ENCODE assay signal across 23 cellular contexts in genomic region chr11:36095716-36096115, GRCh38.
A peak's percentile ranks its signal among the peaks of the same experiment; 100 is the strongest.
DNase-seq lines count a peak whose midpoint lies in the region; ATAC-seq and TF ChIP-seq lines count a peak whose summit lies in the region.
"Had no signal": no experiment of that assay in that cellular context is flagged by ENCODE, and none has a peak within 500 bp of the region (broad histone marks: within the 10 kb centered on the region; RNA-seq: fewer than 3 reads in every experiment).

No MANE protein-coding gene starts in this region.

- H2BK5ac ChIP-seq in mesenchymal stem cell (ENCODE audit: low read depth, low read length, poor library complexity, severe bottlenecking) = no peak overlapping the region

- H3K27me3 ChIP-seq in fibroblast of lung (ENCODE audit: control insufficient read depth, insufficient read depth, low read length) (no peaks in the 10 kb centered on the region), mesenchymal stem cell (ENCODE audit: control insufficient read depth in 1 of 2, insufficient read depth in 1 of 2, low read length in 2 of 2) (no peaks in the 10 kb centered on the region)

- no peak overlapping the region for H3K23ac ChIP-seq in mesenchymal stem cell (ENCODE audit: low read length in 2 of 2)

- H3K9me3 ChIP-seq in fibroblast of lung (ENCODE audit: control insufficient read depth, insufficient read depth, low read depth, low read length) = no peaks in the 10 kb centered on the region
- H3K9me3 ChIP-seq in mesenchymal stem cell (ENCODE audit: control insufficient read depth, low read length) = no peaks in the 10 kb centered on the region
- H3K9me3 ChIP-seq: SK-N-SH had no signal

- H2AFZ ChIP-seq in fibroblast of lung (ENCODE audit: low read length) = no peak overlapping the region
- no peak overlapping the region for H2AFZ ChIP-seq in mesenchymal stem cell (ENCODE audit: low read depth, low read length)
- H2AFZ ChIP-seq: GM23338 had no signal

- ATAC-seq in HG03139 (IDR thresholded peaks at IDR 0.05; ENCODE audit: unreplicated experiment) = no peak
- ATAC-seq: GM23338, Panc1 had no signal

- H3K4ac ChIP-seq in mesenchymal stem cell (ENCODE audit: low read depth in 1 of 2, low read length in 2 of 2) = no peak overlapping the region

- TF ChIP-seq CTCF in astrocyte of the cerebellum (IDR thresholded peaks at IDR 0.05; ENCODE audit: low read depth, low read length, missing control alignments) = no peak
- TF ChIP-seq CTCF in fibroblast of lung (conservative IDR thresholded peaks at IDR 0.05 in 1 of 2, IDR thresholded peaks at IDR 0.05 in 1 of 2; ENCODE audit: low read depth in 1 of 2, low read length in 2 of 2) = no peak

- no peak overlapping the region for H2AK5ac ChIP-seq in mesenchymal stem cell (ENCODE audit: low read length, severe bottlenecking)

- no peak overlapping the region for H3K4me2 ChIP-seq in fibroblast of lung (ENCODE audit: extremely low read depth, insufficient read depth, low read length)
- H3K4me2 ChIP-seq in mesenchymal stem cell (ENCODE audit: low read length, poor library complexity, severe bottlenecking) = no peak overlapping the region
- H3K4me2 ChIP-seq: GM23338, SK-N-SH had no signal

- DNase-seq in astrocyte of the cerebellum (ENCODE audit: low read depth) (peak; percentile 49), fibroblast of lung (ENCODE audit: low read depth in 2 of 2) (peak; percentile 66 to 79), mesenchymal stem cell (peak; percentile 81), dermis blood vessel endothelial cell (no peak), activated gamma-delta T cell (lab: John Stamatoyannopoulos, UW) (no peak), cerebellar cortex (ENCODE audit: low spot score) (no peak)
- DNase-seq: Caco-2; CD4-positive, CD25-positive, alpha-beta regulatory T cell; DMS 273 treated with DMSO at 0.1 percent for 48 hours; DMS79 treated with DMSO at 0.1 percent for 48 hours; KG1; NCI-H1105 treated with DMSO at 0.1 percent for 48 hours; NCI-H2029 treated with DMSO at 0.1 percent for 48 hours; NCI-H226; NCI-H510A treated with DMSO at 0.1 percent for 48 hours; NCI-H774; NK-92 treated with Interleukin-12 subunit alpha and Interleukin-12 subunit beta, amount 100 ng/mL, for 24 hours; SIG-M5; SK-N-SH had no signal

- H4K91ac ChIP-seq in mesenchymal stem cell (ENCODE audit: low read length) = no peak overlapping the region

- peaks cover 2% of the 10 kb centered on the region for H3K79me1 ChIP-seq in mesenchymal stem cell (replicated peaks; ENCODE audit: low read length, poor library complexity, severe bottlenecking)

- no peak overlapping the region for H3K4me3 ChIP-seq in astrocyte of the cerebellum (ENCODE audit: low read depth, low read length)
- no peak overlapping the region for H3K4me3 ChIP-seq in fibroblast of lung (replicated peaks in 1 of 4; ENCODE audit: control extremely low read depth in 1 of 4, insufficient read depth in 1 of 4, low read depth in 3 of 4, low read length in 4 of 4)
- no peak overlapping the region for H3K4me3 ChIP-seq in mesenchymal stem cell (ENCODE audit: insufficient read depth in 1 of 2, low read depth in 1 of 2, low read length in 2 of 2)
- H3K4me3 ChIP-seq: GM23338, HAP-1 had no signal

- in situ Hi-C loops in astrocyte of the cerebellum (cut with HindIII; ENCODE audit: low sequenced_read_pairs) = no loop called here

- no peaks in the 10 kb centered on the region for H3K79me2 ChIP-seq in fibroblast of lung (ENCODE audit: control insufficient read depth, insufficient read depth, low read length)

- no peak overlapping the region for H4K8ac ChIP-seq in mesenchymal stem cell (ENCODE audit: low read length)

- no peak overlapping the region for H3K18ac ChIP-seq in mesenchymal stem cell (ENCODE audit: low read depth in 1 of 2, low read length in 2 of 2)

- H3K14ac ChIP-seq in mesenchymal stem cell (ENCODE audit: low read length in 2 of 2) = no peak overlapping the region

- H3K4me1 ChIP-seq in fibroblast of lung (ENCODE audit: control insufficient read depth, extremely low read depth, insufficient read depth, low read length) (peaks cover 6% of the 10 kb centered on the region), mesenchymal stem cell (ENCODE audit: control insufficient read depth, insufficient read depth, low read depth, low read length) (peaks cover 10% of the 10 kb centered on the region)
- H3K4me1 ChIP-seq: Caco-2, HAP-1 had no signal

- no peaks in the 10 kb centered on the region for H3K36me3 ChIP-seq in fibroblast of lung (ENCODE audit: control insufficient read depth, insufficient read depth, low read length)
- peaks cover 3 to 12% of the 10 kb centered on the region in 2 experiments for H3K36me3 ChIP-seq in mesenchymal stem cell (ENCODE audit: control insufficient read depth in 1 of 2, insufficient read depth in 2 of 2, low read depth in 1 of 2, low read length in 2 of 2)

- H3K9ac ChIP-seq in fibroblast of lung (ENCODE audit: insufficient read depth, low read length) = no peak overlapping the region
- H3K9ac ChIP-seq in mesenchymal stem cell (ENCODE audit: low read length) = no peak overlapping the region
- H3K9ac ChIP-seq: SK-N-SH had no signal

- WGBS in mesenchymal stem cell = 51% methylated on average over 8 of the region's 8 CpGs

- no peak overlapping the region for H2BK120ac ChIP-seq in mesenchymal stem cell (ENCODE audit: low read depth, low read length)

- no peak overlapping the region for H2BK15ac ChIP-seq in mesenchymal stem cell (ENCODE audit: low read depth, poor library complexity, severe bottlenecking)

- no peak overlapping the region for H2BK12ac ChIP-seq in mesenchymal stem cell (ENCODE audit: low read length in 2 of 2)

- no peaks in the 10 kb centered on the region for H4K20me1 ChIP-seq in fibroblast of lung (ENCODE audit: control insufficient read depth, extremely low read depth, insufficient read depth, low read length)

- H3K27ac ChIP-seq in fibroblast of lung (ENCODE audit: insufficient read depth, low read length) (no peak overlapping the region), mesenchymal stem cell (ENCODE audit: low read length, poor library complexity, severe bottlenecking) (no peak overlapping the region)

Comparison
In these comparisons a context has a peak if more than half of its experiments do, and no peak if none do; other contexts are left out.
1. DNase-seq: peak in astrocyte of the cerebellum (single experiment), fibroblast of lung (2 of 2) and mesenchymal stem cell (single experiment); none in dermis blood vessel endothelial cell (single experiment), activated gamma-delta T cell (single experiment) and cerebellar cortex (single experiment).